ENCODE assay signal across 9 cellular contexts in genomic region chr9:34046784-34047379, GRCh38. TPM values are rescaled to one million over a fixed set of nuclear protein-coding genes. Genes with fewer than 3 reads are reported as not detected.
DNase-seq lines count a peak whose midpoint lies in the region; ATAC-seq, FAIRE-seq and TF ChIP-seq lines count a peak whose summit lies in the region.
"Had no signal": no experiment of that assay in that cellular context is flagged by ENCODE, and none has a peak within 500 bp of the region (broad histone marks: within the 10 kb centered on the region; RNA-seq: fewer than 3 reads in every experiment).

No MANE protein-coding gene starts in this region.

- intact Hi-C loops in GM12878 (cut with micrococcal nuclease; ENCODE audit: unreplicated experiment), result no loop called here

- peak overlapping the region; percentile 82 for H3K4me2 ChIP-seq in GM12878 (ENCODE audit: control insufficient read depth, insufficient read depth)

- peaks cover 6% of the 10 kb centered on the region for H3K36me3 Mint-ChIP-seq in mesothelial cell of epicardium

- no peak for ATAC-seq in GM12878
- ATAC-seq in GM18498 (IDR thresholded peaks at IDR 0.05; ENCODE audit: unreplicated experiment), result no peak
- no peak for ATAC-seq in GM21737 (IDR thresholded peaks at IDR 0.05; ENCODE audit: unreplicated experiment)

- peak overlapping the region; percentile 93 for H3K4me3 Mint-ChIP-seq in mesothelial cell of epicardium

- no peak for TF ChIP-seq RAD21 in GM12878 (IDR thresholded peaks at IDR 0.05; ENCODE audit: insufficient read depth, low read depth, low read length)

- peaks cover 4% of the 10 kb centered on the region for H3K4me1 ChIP-seq in GM12878 (ENCODE audit: control insufficient read depth, insufficient read depth, low read length)

- H3K27ac ChIP-seq in GM12878 (ENCODE audit: control insufficient read depth, insufficient read depth), result peak overlapping the region; percentile 35

- TF ChIP-seq EP300 in GM12878 (IDR thresholded peaks at IDR 0.05; ENCODE audit: borderline replicate concordance in 1 of 2, control insufficient read depth in 1 of 2, low read depth in 2 of 2, low read length in 2 of 2), result no peak

- H3K27me3 ChIP-seq in GM12878 (replicated peaks in 1 of 2; ENCODE audit: control insufficient read depth in 2 of 2, insufficient read depth in 2 of 2, low read length in 1 of 2), result no peaks in the 10 kb centered on the region

- 66% methylated on average over 5 of the region's 5 CpGs for WGBS in GM12878 (ENCODE audit: insufficient coverage, insufficient replicate concordance, low lambda C conversion rate, missing lambda C conversion rate)

- FAIRE-seq in GM12878 (lab: Jason Lieb, UNC), result no peak
- FAIRE-seq in HTR-8/SVneo (lab: Jason Lieb, UNC), result no peak

- TF ChIP-seq CTCF in GM12878 (IDR thresholded peaks at IDR 0.05 in 2 of 3, conservative IDR thresholded peaks at IDR 0.05 in 1 of 3; ENCODE audit: control insufficient read depth in 2 of 3, extremely low read depth in 1 of 3, insufficient read depth in 1 of 3, low read depth in 3 of 3, low read length in 3 of 3) (no peak), mesothelial cell of epicardium (IDR thresholded peaks at IDR 0.05; ENCODE audit: unreplicated experiment) (no peak)

- peaks cover 32% of the 10 kb centered on the region for H3K4me1 Mint-ChIP-seq in mesothelial cell of epicardium

- H2AFZ ChIP-seq in GM12878 (ENCODE audit: control insufficient read depth, low read depth, low read length), result no peak overlapping the region

- peak overlapping the region; percentile 100 for H3K27ac Mint-ChIP-seq in mesothelial cell of epicardium

- POLR2A ChIA-PET in GM12878 (lab: Charles Lee), result interaction anchor here (0.6 kb wide), 1 partner anchor 104 kb away, joined by 6 read pairs; no protein-coding TSS in a partner anchor

- DNase-seq in COR-L47 (lab: John Stamatoyannopoulos, UW), result peak; percentile 2
- peak; percentile 89 to 90 for DNase-seq in Kasumi-1 (lab: John Stamatoyannopoulos, UW)
- peak; percentile 17 for DNase-seq in GM12878 (ENCODE audit: low read depth, low spot score)
- DNase-seq in mesothelial cell of epicardium (ENCODE audit: low spot score in 2 of 2, unreplicated experiment in 2 of 2), result no peak
- no peak for DNase-seq in HTR-8/SVneo (ENCODE audit: insufficient read length, low spot score)
- no peak for DNase-seq in mucosa of gallbladder (ENCODE audit: low spot score)

- H3K9me3 ChIP-seq in GM12878 (replicated peaks; ENCODE audit: control insufficient read depth, insufficient read depth, low read length), result no peaks in the 10 kb centered on the region

- peaks cover 59% of the 10 kb centered on the region for H3K79me2 ChIP-seq in GM12878 (ENCODE audit: control insufficient read depth, insufficient read depth, low read length)

- H3K9ac ChIP-seq in GM12878 (ENCODE audit: control insufficient read depth, insufficient read depth, low read length), result peak overlapping the region; percentile 67

- no peaks in the 10 kb centered on the region for H3K9me3 Mint-ChIP-seq in mesothelial cell of epicardium

- TF ChIP-seq POLR2A in GM12878 (IDR thresholded peaks at IDR 0.05; ENCODE audit: low read depth, low read length), result no peak

- H3K27me3 Mint-ChIP-seq in mesothelial cell of epicardium (ENCODE audit: low read depth), result no peaks in the 10 kb centered on the region

- no peaks in the 10 kb centered on the region; a peak in 2 of 4 replicates for H3K36me3 ChIP-seq in GM12878 (ENCODE audit: control insufficient read depth in 2 of 2, insufficient read depth in 2 of 2, low read length in 1 of 2)

- peak overlapping the region; percentile 85 for H3K4me3 ChIP-seq in GM12878
- H3K4me3 ChIP-seq: lung had no signal

- CTCF ChIA-PET in GM12878 (lab: Yijun Ruan, JAX), result interaction anchor here (3.7 kb wide), 1 partner anchor 26 kb away, joined by 21 read pairs; no protein-coding TSS in a partner anchor

- SMC1A ChIA-PET in GM12878 (lab: Charles Lee; ENCODE audit: uncharacterized antibody, unreplicated experiment), result interaction anchor here (0.6 to 1.3 kb wide), 4 partner anchors 46 to 232 kb away, joined by 3 to 4 read pairs (median 3); no protein-coding TSS in a partner anchor

- no peaks in the 10 kb centered on the region for H4K20me1 ChIP-seq in GM12878 (ENCODE audit: control insufficient read depth, insufficient read depth)

- RAD21 ChIA-PET in GM12878 (lab: Charles Lee; ENCODE audit: unreplicated experiment), result no interaction called here

- BruUV-seq in GM12878 (replicated peaks; lab: Mats Ljungman, UMichigan), result no TSS peak

- in situ Hi-C loops in GM12878 (cut with MboI), result no loop called here

TF ChIP-seq in GM12878, 131 proteins besides CTCF, POLR2A, EP300 and RAD21:
- no peak for TF ChIP-seq CHD1 (IDR thresholded peaks at IDR 0.05; ENCODE audit: low read depth, low read length)
- TF ChIP-seq IKZF2 (IDR thresholded peaks at IDR 0.05), result peak in 1 of 2 experiments; percentile 18; a peak in 1 of 4 replicates
- peak; percentile 52; the same call in 1 of the 2 replicates for TF ChIP-seq RAD51 (IDR thresholded peaks at IDR 0.05)
- TF ChIP-seq MXI1 (IDR thresholded peaks at IDR 0.05; ENCODE audit: low read depth, low read length), result peak; percentile 35; the same call in 1 of the 2 replicates
- TF ChIP-seq RUNX3 (IDR thresholded peaks at IDR 0.05; ENCODE audit: low read length), result peak; percentile 45
TF ChIP-seq in GM12878: peak in this region for 4.

RNA-seq across cellular contexts. Expression of gene UBAP2, which starts 1.8 kb away (rescaled TPM):
- total RNA-seq in GM12878 (2013; cell fraction: nucleolus; rRNA removed), result 114 and 119 TPM in 2 replicates
- total RNA-seq in GM12878 (2014; rRNA removed), result 22.0 and 22.3 TPM in 2 replicates
- 20.3 and 21.9 TPM in 2 replicates for total RNA-seq in GM12878 (2014; rRNA removed; fragmentation: Illumina TruSeq; extraction: Trizol)
- 45.3 and 48.2 TPM in 2 replicates for total RNA-seq in GM12878 (2021)
- polyA plus RNA-seq in GM12878 (2011; ENCODE audit: low read depth), result 17.8 TPM
- polyA plus RNA-seq in GM12878 (2011; rRNA removed), result 9.5 and 22.5 TPM in 2 replicates
- 21.6 and 21.9 TPM in 2 replicates for polyA plus RNA-seq in GM12878 (2011; cell fraction: cytosol; rRNA removed)
- polyA plus RNA-seq in GM12878 (2011; cell fraction: nucleus; rRNA removed), result 60.3 and 61.3 TPM in 2 replicates
- polyA plus RNA-seq in GM12878 (2012), result 22.6 and 23.5 TPM in 2 replicates
- polyA plus RNA-seq in GM12878 (2014; fragmentation: Illumina TruSeq; extraction: Trizol), result 36.9 and 37.2 TPM in 2 replicates
- 10 to 100 TPM in 1 of 2 experiments, 1 to 10 TPM in 1; 8.5 to 11.4 TPM for polyA plus RNA-seq in GM12878 (2014; fragmentation: Nextera tagmentation; extraction: Ambion mirVana)
- 33.7 and 36.2 TPM in 2 replicates for polyA plus RNA-seq in GM12878 (2014; rRNA removed)
- polyA plus RNA-seq in GM12878 (2016; fragmentation: Nextera tagmentation; extraction: Ambion mirVana), result 10 to 100 TPM; 38.7 to 42.5 TPM
- 24.5 and 27.9 TPM in 2 replicates for polyA minus RNA-seq in GM12878 (2011; rRNA and poly(A)+ RNA removed)
- 11.0 and 15.0 TPM in 2 replicates for polyA minus RNA-seq in GM12878 (2011; cell fraction: cytosol; rRNA and poly(A)+ RNA removed)
- polyA minus RNA-seq in GM12878 (2011; cell fraction: nucleus; rRNA and poly(A)+ RNA removed), result 18.9 and 36.1 TPM in 2 replicates
- total RNA-seq in mesothelial cell of epicardium, result 51.5 to 56.4 TPM (median 52.2 TPM) in 3 replicates
- 34.3 TPM for total RNA-seq in mucosa of gallbladder

Comparison
In these comparisons a context has a peak if more than half of its experiments do, and no peak if none do; other contexts are left out.
1. DNase-seq: peak in COR-L47 (single experiment), Kasumi-1 (2 of 2) and GM12878 (single experiment); none in mesothelial cell of epicardium (0 of 2), HTR-8/SVneo (single experiment) and mucosa of gallbladder (single experiment).